Comparison of ENCODE assay signal across 21 cellular contexts in genomic region chr4:7725951-7726350, GRCh38.
A peak's percentile ranks its signal among the peaks of the same experiment; 100 is the strongest.
DNase-seq lines count a peak whose midpoint lies in the region; ATAC-seq and TF ChIP-seq lines count a peak whose summit lies in the region.
"Had no signal": no experiment of that assay in that cellular context is flagged by ENCODE, and none has a peak within 500 bp of the region (broad histone marks: within the 10 kb centered on the region; RNA-seq: fewer than 3 reads in every experiment).

No MANE protein-coding gene starts in this region.

- H3K4me2 ChIP-seq in SK-N-SH = no peak overlapping the region

- POLR2A ChIA-PET in SK-N-SH (lab: Yijun Ruan, JAX) = no interaction called here

- H3K4me3 ChIP-seq in AG10803 (ENCODE audit: low read length) = no peak overlapping the region
- H3K4me3 ChIP-seq in SK-N-SH (ENCODE audit: low read depth in 2 of 2, low read length in 1 of 2) = no peak overlapping the region
- H3K4me3 ChIP-seq: coronary artery, suprapubic skin had no signal

- no peaks in the 10 kb centered on the region for H3K9me2 ChIP-seq in SK-N-SH

- peak; percentile 48 for DNase-seq in AG10803 (ENCODE audit: low read depth)
- peak; percentile 70 for DNase-seq in HFFc6
- DNase-seq in SK-N-SH = no peak
- peak; percentile 62 for DNase-seq in glomerular visceral epithelial cell (ENCODE audit: extremely low spot score)
- no peak for DNase-seq in activated CD4-positive, alpha-beta T cell treated with anti-CD3 and anti-CD28 coated beads, Interleukin-2, amount 10 ng/mL, durations not matched to agents 24 days and 14 days
- no peak for DNase-seq in AML-193 (lab: John Stamatoyannopoulos, UW)
- DNase-seq: activated CD4-positive, alpha-beta T cell treated with anti-CD3 and anti-CD28 coated beads for 1 hour; activated CD8-positive, alpha-beta memory T cell treated with anti-CD3 and anti-CD28 coated beads, Interleukin-2, amount 50 U/mL, for 48 hours; activated gamma-delta T cell treated with Interleukin-2 at 50 U/mL for 16 hours; aorta; Calu3; kidney; NCI-H1092 had no signal

- H3K4me3 Mint-ChIP-seq in HFFc6 = no peak overlapping the region
- no peak overlapping the region for H3K4me3 Mint-ChIP-seq in activated CD4-positive, alpha-beta T cell treated with anti-CD3 and anti-CD28 coated beads, Interleukin-2, amount 10 ng/mL, durations not matched to agents 24 days and 14 days
- no peak overlapping the region for H3K4me3 Mint-ChIP-seq in stimulated activated memory B cell treated with anti-CD40 and anti-IgM and Interleukin-4, amounts not matched to agents 10 μg/mL and 1 μg/mL and 100 μg/mL, for 72 hours
- H3K4me3 Mint-ChIP-seq: B cell; T-helper 1 cell treated with Interleukin-12 subunit alpha and Interleukin-12 subunit beta and Interleukin-4 antibody, amounts not matched to agents 30 μg/mL and 1 μg/mL, for 36 hours had no signal

- H3K27ac ChIP-seq in SK-N-SH (ENCODE audit: low read depth in 2 of 2, low read length in 1 of 2) = no peak overlapping the region
- H3K27ac ChIP-seq: coronary artery, suprapubic skin had no signal

- intact Hi-C loops in activated CD4-positive, alpha-beta T cell treated with anti-CD3 and anti-CD28 coated beads, Interleukin-2, amount 10 ng/mL, durations not matched to agents 24 days and 14 days (cut with micrococcal nuclease) = no loop called here

- no peaks in the 10 kb centered on the region for H3K27me3 ChIP-seq in SK-N-SH (ENCODE audit: insufficient read depth)
- H3K27me3 ChIP-seq: suprapubic skin had no signal

- 54% methylated on average over 7 of the region's 9 CpGs for WGBS in SK-N-SH (ENCODE audit: low lambda C conversion rate)

- no peak overlapping the region for H3K27ac Mint-ChIP-seq in HFFc6
- no peak overlapping the region for H3K27ac Mint-ChIP-seq in activated CD4-positive, alpha-beta T cell treated with anti-CD3 and anti-CD28 coated beads, Interleukin-2, amount 10 ng/mL, durations not matched to agents 24 days and 14 days
- no peak overlapping the region for H3K27ac Mint-ChIP-seq in stimulated activated memory B cell treated with anti-CD40 and anti-IgM and Interleukin-4, amounts not matched to agents 10 μg/mL and 1 μg/mL and 100 μg/mL, for 72 hours
- H3K27ac Mint-ChIP-seq: B cell; IgD-negative memory B cell; T-helper 1 cell treated with Interleukin-12 subunit alpha and Interleukin-12 subunit beta and Interleukin-4 antibody, amounts not matched to agents 30 μg/mL and 1 μg/mL, for 36 hours had no signal

- no peaks in the 10 kb centered on the region for H3K9me3 Mint-ChIP-seq in HFFc6
- H3K9me3 Mint-ChIP-seq in activated CD4-positive, alpha-beta T cell treated with anti-CD3 and anti-CD28 coated beads, Interleukin-2, amount 10 ng/mL, durations not matched to agents 24 days and 14 days = peaks cover 7% of the 10 kb centered on the region
- H3K9me3 Mint-ChIP-seq in stimulated activated memory B cell treated with anti-CD40 and anti-IgM and Interleukin-4, amounts not matched to agents 10 μg/mL and 1 μg/mL and 100 μg/mL, for 72 hours = peaks cover 11% of the 10 kb centered on the region

- H3K4me1 ChIP-seq in SK-N-SH (ENCODE audit: control insufficient read depth in 1 of 2, insufficient read depth in 2 of 2, low read depth in 1 of 2, low read length in 1 of 2) = no peaks in the 10 kb centered on the region
- H3K4me1 ChIP-seq: suprapubic skin had no signal

- H3K9ac ChIP-seq in SK-N-SH = no peak overlapping the region

- CTCF ChIA-PET in SK-N-SH (lab: Yijun Ruan, JAX) = no interaction called here

- H2AFZ ChIP-seq in SK-N-SH (ENCODE audit: low read depth) = no peak overlapping the region

- H3K27me3 Mint-ChIP-seq in HFFc6 (ENCODE audit: insufficient read depth) = peaks cover 2% of the 10 kb centered on the region
- peaks cover 2% of the 10 kb centered on the region for H3K27me3 Mint-ChIP-seq in activated CD4-positive, alpha-beta T cell treated with anti-CD3 and anti-CD28 coated beads, Interleukin-2, amount 10 ng/mL, durations not matched to agents 24 days and 14 days
- H3K27me3 Mint-ChIP-seq in stimulated activated memory B cell treated with anti-CD40 and anti-IgM and Interleukin-4, amounts not matched to agents 10 μg/mL and 1 μg/mL and 100 μg/mL, for 72 hours = peaks cover 17% of the 10 kb centered on the region

- no peak for TF ChIP-seq EP300 in SK-N-SH (IDR thresholded peaks at IDR 0.05; ENCODE audit: borderline replicate concordance in 1 of 2, low read depth in 1 of 2, low read length in 1 of 2)

- TF ChIP-seq RAD21 in SK-N-SH (IDR thresholded peaks at IDR 0.05; ENCODE audit: low read length) = no peak

- H4K20me1 ChIP-seq in SK-N-SH (ENCODE audit: insufficient read depth) = no peaks in the 10 kb centered on the region

- ATAC-seq in HG02938 (IDR thresholded peaks at IDR 0.05; ENCODE audit: unreplicated experiment) = no peak
- ATAC-seq in stimulated activated memory B cell treated with anti-CD40 and anti-IgM and Interleukin-4, amounts not matched to agents 10 μg/mL and 1 μg/mL and 100 μg/mL, for 72 hours = no peak
- ATAC-seq: sciatic nerve had no signal

- H3K79me2 ChIP-seq in SK-N-SH (ENCODE audit: insufficient read depth) = no peaks in the 10 kb centered on the region

- no peaks in the 10 kb centered on the region for H3K36me3 ChIP-seq in SK-N-SH (replicated peaks in 1 of 2; ENCODE audit: control insufficient read depth in 1 of 2, insufficient read depth in 2 of 2, low read length in 1 of 2)
- H3K36me3 ChIP-seq: suprapubic skin had no signal

- peaks cover 17% of the 10 kb centered on the region for H3K4me1 Mint-ChIP-seq in HFFc6 (ENCODE audit: low read depth)
- no peaks in the 10 kb centered on the region for H3K4me1 Mint-ChIP-seq in activated CD4-positive, alpha-beta T cell treated with anti-CD3 and anti-CD28 coated beads, Interleukin-2, amount 10 ng/mL, durations not matched to agents 24 days and 14 days
- H3K4me1 Mint-ChIP-seq in stimulated activated memory B cell treated with anti-CD40 and anti-IgM and Interleukin-4, amounts not matched to agents 10 μg/mL and 1 μg/mL and 100 μg/mL, for 72 hours = no peaks in the 10 kb centered on the region
- H3K4me1 Mint-ChIP-seq: B cell, IgD-negative memory B cell had no signal

- TF ChIP-seq CTCF in AG10803 (conservative IDR thresholded peaks at IDR 0.05; ENCODE audit: low read length) (no peak), HFFc6 (IDR thresholded peaks at IDR 0.05) (no peak), SK-N-SH (IDR thresholded peaks at IDR 0.05) (no peak)

- no peaks in the 10 kb centered on the region for H3K9me3 ChIP-seq in SK-N-SH
- H3K9me3 ChIP-seq: suprapubic skin had no signal

- no peaks in the 10 kb centered on the region for H3K36me3 Mint-ChIP-seq in HFFc6 (ENCODE audit: low read depth)
- no peaks in the 10 kb centered on the region for H3K36me3 Mint-ChIP-seq in activated CD4-positive, alpha-beta T cell treated with anti-CD3 and anti-CD28 coated beads, Interleukin-2, amount 10 ng/mL, durations not matched to agents 24 days and 14 days (ENCODE audit: low read depth)
- H3K36me3 Mint-ChIP-seq in stimulated activated memory B cell treated with anti-CD40 and anti-IgM and Interleukin-4, amounts not matched to agents 10 μg/mL and 1 μg/mL and 100 μg/mL, for 72 hours = no peaks in the 10 kb centered on the region
- H3K36me3 Mint-ChIP-seq: IgD-negative memory B cell had no signal

- H3F3A ChIP-seq in SK-N-SH (replicated peaks; ENCODE audit: insufficient read depth) = no peaks in the 10 kb centered on the region

TF ChIP-seq in SK-N-SH, 30 proteins besides CTCF, POLR2A, EP300 and RAD21 (continues in another document):
- peak; percentile 85 for TF ChIP-seq TCF12 (IDR thresholded peaks at IDR 0.05)
- TF ChIP-seq NRF1 (IDR thresholded peaks at IDR 0.05; ENCODE audit: low read depth, low read length) = no peak
- no peak for TF ChIP-seq EZH2phosphoT487 (IDR thresholded peaks at IDR 0.05; ENCODE audit: borderline replicate concordance, low read depth)
- no peak for TF ChIP-seq CHD2 (IDR thresholded peaks at IDR 0.05; ENCODE audit: low read length, partially characterized antibody)
- TF ChIP-seq FOSL2 (IDR thresholded peaks at IDR 0.05; ENCODE audit: borderline replicate concordance, low read depth) = peak; percentile 73
- no peak for TF ChIP-seq GATA2 (CRISPR knock-in tag; IDR thresholded peaks at IDR 0.05)
- TF ChIP-seq SIN3A (IDR thresholded peaks at IDR 0.05; ENCODE audit: borderline replicate concordance, low read depth, low read length) = no peak
- peak; percentile 84 for TF ChIP-seq NFIC (IDR thresholded peaks at IDR 0.05; ENCODE audit: borderline replicate concordance)
- 0 out of 2 replicates have a peak, but pooled peaks have one; percentile 52 for TF ChIP-seq MAX (IDR thresholded peaks at IDR 0.05; ENCODE audit: low read depth)
- TF ChIP-seq IRF3 (IDR thresholded peaks at IDR 0.05; ENCODE audit: low read depth, low read length) = no peak
- TF ChIP-seq USF1 (IDR thresholded peaks at IDR 0.05; ENCODE audit: borderline replicate concordance, low read depth) = peak; percentile 73; the same call in 1 of the 2 replicates
- TF ChIP-seq YY1 (IDR thresholded peaks at IDR 0.05; ENCODE audit: low read depth) = 0 out of 2 replicates have a peak, but pooled peaks have one; percentile 22

Comparison
In these comparisons a context has a peak if more than half of its experiments do, and no peak if none do; other contexts are left out.
1. DNase-seq: peak in AG10803 (single experiment), HFFc6 (single experiment) and glomerular visceral epithelial cell (single experiment); none in SK-N-SH (single experiment), activated CD4-positive, alpha-beta T cell treated with anti-CD3 and anti-CD28 coated beads, Interleukin-2, amount 10 ng/mL, durations not matched to agents 24 days and 14 days (single experiment) and AML-193 (0 of 2).